ENCODE assay signal across 9 cellular contexts in the genomic region with DNA sequence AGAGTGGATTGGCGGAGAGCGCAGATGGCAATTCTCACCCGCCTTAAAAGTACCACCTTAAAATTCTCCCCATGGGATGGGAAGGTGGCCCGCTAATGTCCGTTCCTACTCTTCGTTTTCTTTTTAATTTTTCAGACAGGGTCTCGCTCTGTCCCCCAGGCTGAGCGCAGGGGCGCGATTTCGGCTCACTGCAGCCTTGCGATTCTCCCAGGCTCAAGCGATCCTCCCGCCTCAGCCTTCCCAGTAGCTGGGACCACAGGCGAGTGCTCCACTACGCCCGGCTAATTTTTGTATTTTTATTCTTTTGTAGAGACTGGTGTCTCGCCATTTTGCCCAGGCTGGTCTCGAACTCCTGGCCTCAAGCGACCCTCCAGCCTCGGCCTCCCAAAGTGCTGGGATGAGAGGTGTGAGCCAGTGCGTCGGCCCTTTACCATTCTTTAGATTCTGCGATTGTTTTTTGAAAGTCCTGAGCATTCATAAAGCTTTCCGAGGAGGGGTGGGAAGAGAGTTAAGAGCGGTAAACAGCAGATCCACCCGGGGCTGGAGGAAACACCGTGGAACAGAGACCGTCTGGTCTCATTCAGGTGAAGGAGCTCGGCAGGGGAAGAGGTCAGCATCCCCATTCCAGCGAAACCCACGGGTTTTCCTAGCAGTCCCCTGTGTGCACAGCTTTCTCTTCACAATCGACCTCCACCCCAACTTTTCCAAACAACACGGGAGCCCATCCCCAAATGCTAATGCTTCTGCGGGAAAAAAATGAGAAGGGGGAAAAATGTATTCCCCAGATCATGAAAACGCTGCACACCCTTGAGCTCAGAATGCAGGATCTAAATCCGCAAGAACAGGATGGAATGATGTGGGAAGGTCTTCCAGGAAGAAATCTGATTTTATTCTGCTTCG.
DNase-seq lines count a peak whose midpoint lies in the region; ATAC-seq, FAIRE-seq and TF ChIP-seq lines count a peak whose summit lies in the region.
"Had no signal": no experiment of that assay in that cellular context is flagged by ENCODE, and none has a peak within 500 bp of the region (broad histone marks: within the 10 kb centered on the region; RNA-seq: fewer than 3 reads in every experiment).

No MANE protein-coding gene starts in this region.

- no peak overlapping the region for H2AFZ ChIP-seq in SU-DHL-6 (ENCODE audit: low read depth, low read length, severe bottlenecking)

- no peaks in the 10 kb centered on the region for H4K20me1 ChIP-seq in SU-DHL-6 (ENCODE audit: low read depth, low read length)

- no peaks in the 10 kb centered on the region for H3F3A ChIP-seq in SU-DHL-6 (ENCODE audit: insufficient read depth)

- no peaks in the 10 kb centered on the region for H3K36me3 ChIP-seq in SU-DHL-6 (ENCODE audit: low read length)

- intact Hi-C loops in right cardiac atrium (cut with DNase I), result no loop called here

- no peak for TF ChIP-seq CTCF in SU-DHL-6 (IDR thresholded peaks at IDR 0.05; ENCODE audit: insufficient read depth, low read length, poor library complexity, severe bottlenecking)

- H3K27ac ChIP-seq in SU-DHL-6 (ENCODE audit: low read depth, low read length) (no peak overlapping the region), right cardiac atrium (ENCODE audit: low read length) (no peak overlapping the region)

- no peaks in the 10 kb centered on the region for H3K27me3 ChIP-seq in SU-DHL-6 (ENCODE audit: low read length)
- no peaks in the 10 kb centered on the region for H3K27me3 ChIP-seq in right cardiac atrium (ENCODE audit: control insufficient read depth, insufficient read depth)

- H3K9me3 ChIP-seq in SU-DHL-6 (ENCODE audit: insufficient read depth, low read length) (no peaks in the 10 kb centered on the region), right cardiac atrium (ENCODE audit: control insufficient read depth, low read length) (no peaks in the 10 kb centered on the region)

- H3K9ac ChIP-seq in SU-DHL-6 (ENCODE audit: low read length), result no peak overlapping the region

- peak; percentile 60 for FAIRE-seq in GM18507 (lab: Jason Lieb, UNC)

- H3K79me2 ChIP-seq in SU-DHL-6 (ENCODE audit: insufficient read depth, low read length), result no peaks in the 10 kb centered on the region; the same call in 1 of the 2 replicates

- no peaks in the 10 kb centered on the region for H3K4me1 ChIP-seq in right cardiac atrium (ENCODE audit: control insufficient read depth, insufficient read depth, low read length)

- peak overlapping the region; percentile 43 for H3K4me2 ChIP-seq in SU-DHL-6 (ENCODE audit: low read depth, low read length, poor library complexity, severe bottlenecking)

- H3K4me3 ChIP-seq in SU-DHL-6 (ENCODE audit: insufficient read depth, low read length, poor library complexity, severe bottlenecking), result peak overlapping the region; percentile 26
- peak overlapping the region; percentile 80 for H3K4me3 ChIP-seq in right cardiac atrium (ENCODE audit: low read length)
- peak overlapping the region; percentile 34 for H3K4me3 ChIP-seq in skeletal muscle cell (ENCODE audit: low read depth, low read length)

- ATAC-seq in right cardiac atrium, result peak in 1 of 2 donors; percentile 13
- ATAC-seq in HG03139 (IDR thresholded peaks at IDR 0.05; ENCODE audit: unreplicated experiment), result no peak

- 11% methylated on average over 38 of the region's 38 CpGs for WGBS in right cardiac atrium

- no peaks in the 10 kb centered on the region for H3K9me2 ChIP-seq in SU-DHL-6 (replicated peaks; ENCODE audit: insufficient read depth, low read length)

- DNase-seq in GM18507 (ENCODE audit: extremely low spot score, insufficient read length, low read depth) (no peak), right cardiac atrium (no peak), skeletal muscle cell (ENCODE audit: low read depth) (no peak), globus pallidus (ENCODE audit: low spot score) (no peak), NCI-H2081 (lab: John Stamatoyannopoulos, UW) (no peak), DMS79 (lab: John Stamatoyannopoulos, UW) (no peak)
- DNase-seq: cortex of kidney had no signal

Comparison
In these comparisons a context has a peak if more than half of its experiments do, and no peak if none do; other contexts are left out.
1. H3K4me3 ChIP-seq: peak in every context shown above with its lines; median percentile 80 in right cardiac atrium; 34 in skeletal muscle cell; 26 in SU-DHL-6.